Comparison of ENCODE assay signal across 1 cellular context in genomic region chr15:56205061-56205876, GRCh38.
TF ChIP-seq lines count a peak whose summit lies in the region.

No MANE protein-coding gene starts in this region.

TF ChIP-seq in H1, 55 proteins besides CTCF, POLR2A, EP300 and RAD21 (continued from another document):
- TF ChIP-seq, protein P1, sequence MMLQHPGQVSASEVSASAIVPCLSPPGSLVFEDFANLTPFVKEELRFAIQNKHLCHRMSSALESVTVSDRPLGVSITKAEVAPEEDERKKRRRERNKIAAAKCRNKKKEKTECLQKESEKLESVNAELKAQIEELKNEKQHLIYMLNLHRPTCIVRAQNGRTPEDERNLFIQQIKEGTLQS (IDR thresholded peaks at IDR 0.05; ENCODE audit: insufficient read depth, low read depth, low read length): no peak
- TF ChIP-seq RNF2 (IDR thresholded peaks at IDR 0.05; ENCODE audit: borderline replicate concordance, low read depth, low read length, missing control alignments, poor library complexity, severe bottlenecking) (no peak), HDAC6 (IDR thresholded peaks at IDR 0.05; ENCODE audit: low read depth, low read length) (no peak), GABPA (IDR thresholded peaks at IDR 0.05; ENCODE audit: borderline replicate concordance, insufficient read depth, low read length) (no peak), PHF8 (conservative IDR thresholded peaks at IDR 0.05; ENCODE audit: low read depth, low read length) (no peak), GTF2F1 (IDR thresholded peaks at IDR 0.05; ENCODE audit: borderline replicate concordance, low read depth, low read length) (no peak), BACH1 (IDR thresholded peaks at IDR 0.05; ENCODE audit: low read length) (no peak)
